ENCODE assay signal across 8 cellular contexts in the genomic region with DNA sequence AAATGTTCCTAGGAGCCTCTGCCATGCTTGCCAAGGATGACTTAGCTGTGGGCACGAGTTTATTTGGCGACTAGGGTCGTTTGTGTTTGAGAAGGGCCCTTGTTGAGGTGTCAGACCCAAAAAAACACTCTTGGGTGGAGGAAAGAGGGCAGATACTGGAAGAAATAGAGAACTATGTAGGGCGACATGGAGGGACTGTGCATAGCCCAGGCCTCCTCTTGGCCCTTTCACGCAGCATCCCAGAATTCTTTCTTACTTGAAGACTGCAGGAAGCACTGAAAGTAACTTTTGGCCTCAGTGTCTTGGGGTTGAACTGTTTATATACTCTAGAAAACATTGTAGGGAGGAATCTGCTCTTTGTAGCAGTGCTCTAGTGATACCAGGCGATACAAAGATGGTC. TPM values are rescaled to one million over a fixed set of nuclear protein-coding genes. Genes with fewer than 3 reads are reported as not detected.
DNase-seq lines count a peak whose midpoint lies in the region; ATAC-seq and TF ChIP-seq lines count a peak whose summit lies in the region.

No MANE protein-coding gene starts in this region.

- peaks cover 0 to 53% (median 19%) of the 10 kb centered on the region in 4 donors for H3K4me1 ChIP-seq in tibial nerve

- H3K36me3 ChIP-seq in H7 (replicated peaks; ENCODE audit: control insufficient read depth, insufficient read depth, low read length) = no peaks in the 10 kb centered on the region
- H3K36me3 ChIP-seq in kidney epithelial cell (ENCODE audit: control insufficient read depth, insufficient read depth, low read length) = no peaks in the 10 kb centered on the region
- H3K36me3 ChIP-seq in tibial nerve = no peaks in the 10 kb centered on the region

- peaks cover 2% of the 10 kb centered on the region for H3K36me3 Mint-ChIP-seq in activated naive CD8-positive, alpha-beta T cell

- H3K27ac Mint-ChIP-seq in activated naive CD8-positive, alpha-beta T cell = peak overlapping the region; percentile 86

- peak; percentile 37 for DNase-seq in AG08396 (ENCODE audit: low spot score)
- DNase-seq in H7 = peak; percentile 44
- DNase-seq in kidney epithelial cell (ENCODE audit: low read depth) = no peak
- no peak for DNase-seq in tibial nerve (ENCODE audit: low spot score in 2 of 2)
- no peak for DNase-seq in activated CD4-positive, CD25-positive, alpha-beta regulatory T cell (lab: John Stamatoyannopoulos, UW)

- H3K9me3 ChIP-seq in tibial nerve = no peaks in the 10 kb centered on the region

- H3K4me1 Mint-ChIP-seq in activated naive CD8-positive, alpha-beta T cell (ENCODE audit: low read depth) = peaks cover 48% of the 10 kb centered on the region

- TF ChIP-seq POLR2A in tibial nerve (IDR thresholded peaks at IDR 0.05) = no peak

- no peak for TF ChIP-seq EP300 in tibial nerve (IDR thresholded peaks at IDR 0.05)

- 7 to 11% methylated on average over 6 of the region's 6 CpGs for WGBS in tibial nerve, 2 donors

- H3K27me3 ChIP-seq in H7 (ENCODE audit: control insufficient read depth, insufficient read depth, low read length) (no peaks in the 10 kb centered on the region), kidney epithelial cell (ENCODE audit: control insufficient read depth, insufficient read depth, low read length) (no peaks in the 10 kb centered on the region), tibial nerve (no peaks in the 10 kb centered on the region)

- no peaks in the 10 kb centered on the region for H3K9me3 Mint-ChIP-seq in activated naive CD8-positive, alpha-beta T cell (ENCODE audit: low read depth)

- TF ChIP-seq CTCF in kidney epithelial cell (IDR thresholded peaks at IDR 0.05; ENCODE audit: insufficient read depth, low read length, poor library complexity, severe bottlenecking) = no peak
- TF ChIP-seq CTCF in tibial nerve (IDR thresholded peaks at IDR 0.05) = no peak

- ATAC-seq in HG03342 (IDR thresholded peaks at IDR 0.05; ENCODE audit: unreplicated experiment) (no peak), GM18502 (IDR thresholded peaks at IDR 0.05; ENCODE audit: poor library complexity, unreplicated experiment) (no peak)

- H3K27me3 Mint-ChIP-seq in activated naive CD8-positive, alpha-beta T cell = no peaks in the 10 kb centered on the region

- peak overlapping the region; percentile 96 for H3K4me3 Mint-ChIP-seq in activated naive CD8-positive, alpha-beta T cell

- H3K4me3 ChIP-seq in H7 (ENCODE audit: insufficient read depth, low read depth, low read length) (peak overlapping the region; percentile 76), kidney epithelial cell (ENCODE audit: low read depth, low read length) (peak overlapping the region; percentile 97), tibial nerve (peak overlapping the region; percentile 82 to 100 (median 94))

- peak overlapping the region in 3 of 4 donors; percentile 72 to 90 (median 86) for H3K27ac ChIP-seq in tibial nerve

RNA-seq across cellular contexts. Expression of a gene that starts 0.9 kb away (rescaled TPM):
- total RNA-seq in H7 (2014; rRNA removed; shearing (Covaris generic)) = 24.9 and 40.2 TPM in 2 replicates
- 21.3 and 27.9 TPM in 2 replicates for total RNA-seq in kidney epithelial cell
- total RNA-seq in tibial nerve = 10 to 100 TPM; 22.2 to 72.6 (median 29.0) TPM

RNA-seq across cellular contexts. Expression of a gene that starts 15.5 kb away (rescaled TPM):
- total RNA-seq in H7 (2014; rRNA removed; shearing (Covaris generic)) = 10.8 and 12.2 TPM in 2 replicates
- total RNA-seq in kidney epithelial cell (18.2 and 27.3 TPM in 2 replicates), tibial nerve (10 to 100 TPM in 1 of 4 donors, 1 to 10 TPM in 3; 6.3 to 12.3 (median 9.2) TPM)

Comparison
In these comparisons a context has a peak if more than half of its experiments do, and no peak if none do; other contexts are left out.
1. DNase-seq: peak in AG08396 (single experiment) and H7 (single experiment); none in kidney epithelial cell (single experiment), tibial nerve (0 of 2) and activated CD4-positive, CD25-positive, alpha-beta regulatory T cell (0 of 4).
2. Peak in every context shown above with its lines, with median percentiles within 50 percentile points of each other: H3K4me3 ChIP-seq.